21 cellular contexts compared by ENCODE assay signal in the genomic region with DNA sequence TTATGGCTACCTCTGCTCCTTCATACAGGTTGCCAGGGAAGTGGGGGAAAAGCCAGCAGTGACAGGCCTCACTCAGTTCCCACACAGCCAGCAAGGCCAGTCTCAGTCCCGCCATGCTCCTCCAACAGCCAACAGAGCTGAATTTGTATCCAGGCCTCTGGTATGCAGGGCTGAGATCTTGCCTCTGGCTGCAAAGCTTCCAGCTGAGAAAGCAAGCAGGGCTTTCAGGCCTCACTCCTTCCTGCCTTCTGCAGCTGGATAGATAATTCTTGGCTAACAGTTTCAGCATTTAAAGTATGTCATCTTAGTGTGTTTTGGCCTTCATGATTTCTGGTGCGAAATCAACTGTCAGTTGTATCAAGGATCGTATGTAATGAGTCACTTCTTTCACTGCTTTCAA.
DNase-seq lines count a peak whose midpoint lies in the region; ATAC-seq and TF ChIP-seq lines count a peak whose summit lies in the region.
"Had no signal": no experiment of that assay in that cellular context is flagged by ENCODE, and none has a peak within 500 bp of the region (broad histone marks: within the 10 kb centered on the region; RNA-seq: fewer than 3 reads in every experiment).

No MANE protein-coding gene starts in this region.

- POLR2A ChIA-PET in AG04449 (lab: Yijun Ruan, JAX), result no interaction called here

- H3K4me3 Mint-ChIP-seq in endodermal cell, result no peak overlapping the region
- H3K4me3 Mint-ChIP-seq: activated CD4-positive, alpha-beta T cell treated with anti-CD3 and anti-CD28 coated beads, Interleukin-2, amount 10 ng/mL, durations not matched to agents 24 days and 14 days; activated naive CD8-positive, alpha-beta T cell treated with anti-CD3 and anti-CD28 coated beads for 36 hours; activated T-helper 17 cell treated with anti-CD3 and anti-CD28 coated beads, Interleukin-2, amount 50 U/mL, for 72 hours had no signal

- peaks cover 66% of the 10 kb centered on the region for H3K9me3 Mint-ChIP-seq in endodermal cell
- H3K9me3 Mint-ChIP-seq: activated T-helper 17 cell treated with anti-CD3 and anti-CD28 coated beads, Interleukin-2, amount 50 U/mL, for 72 hours had no signal

- CTCF ChIA-PET in AG04449 (lab: Yijun Ruan, JAX), result no interaction called here

- 59% methylated on average over 3 of the region's 3 CpGs; no CpG with 5 or more reads in 1 of the 2 experiments for WGBS in endodermal cell (ENCODE audit: insufficient coverage in 1 of 2, insufficient read length in 1 of 2), 2 experiments

- no peak for ATAC-seq in GM19463 (IDR thresholded peaks at IDR 0.05; ENCODE audit: unreplicated experiment)
- ATAC-seq: activated T-helper 17 cell treated with anti-CD3 and anti-CD28 coated beads, Interleukin-2, amount 50 U/mL, for 72 hours; left lung had no signal

- peak; percentile 10 for DNase-seq in AG04449 (ENCODE audit: low read depth, low spot score)
- DNase-seq in NCI-H226, result peak; percentile 1
- peak; percentile 69 for DNase-seq in endodermal cell
- peak; percentile 72 for DNase-seq in iris pigment epithelial cell (ENCODE audit: low read depth)
- DNase-seq in activated CD4-positive, CD25-positive, alpha-beta regulatory T cell (lab: John Stamatoyannopoulos, UW), result no peak
- DNase-seq in HPDE6-E6E7 (ENCODE audit: extremely low spot score), result no peak
- DNase-seq in dermis blood vessel endothelial cell, result no peak
- DNase-seq: activated CD4-positive, alpha-beta T cell treated with anti-CD3 and anti-CD28 coated beads, Interleukin-2, amount 10 ng/mL, durations not matched to agents 24 days and 14 days; activated naive CD8-positive, alpha-beta T cell treated with anti-CD3 and anti-CD28 coated beads for 36 hours; left lung; NCI-H146; NCI-H69; nucleus accumbens; retina; stimulated activated CD4-positive, alpha-beta T cell treated with anti-CD3 and anti-CD28 coated beads, Interleukin-15, amount 100 ng/mL, for 24 hours; substantia nigra had no signal

- no peaks in the 10 kb centered on the region for H3K27me3 Mint-ChIP-seq in endodermal cell (ENCODE audit: insufficient read depth)
- H3K27me3 Mint-ChIP-seq: activated naive CD8-positive, alpha-beta T cell treated with anti-CD3 and anti-CD28 coated beads for 36 hours; activated T-helper 17 cell treated with anti-CD3 and anti-CD28 coated beads, Interleukin-2, amount 50 U/mL, for 72 hours had no signal

- H3K36me3 Mint-ChIP-seq in endodermal cell (ENCODE audit: low read depth), result no peaks in the 10 kb centered on the region

- no peaks in the 10 kb centered on the region for H3K36me3 ChIP-seq in endodermal cell (ENCODE audit: control insufficient read depth, insufficient read depth, low read length)
- H3K36me3 ChIP-seq: BLaER1 treated with 17β-estradiol and CSF1 and Interleukin-3, amounts not matched to agents 10 nM and 100 nM; left lung; vagina had no signal

- H3K27ac Mint-ChIP-seq in endodermal cell, result peak overlapping the region; percentile 50
- H3K27ac Mint-ChIP-seq: activated CD4-positive, alpha-beta T cell treated with anti-CD3 and anti-CD28 coated beads, Interleukin-2, amount 10 ng/mL, durations not matched to agents 24 days and 14 days; activated naive CD8-positive, alpha-beta T cell treated with anti-CD3 and anti-CD28 coated beads for 36 hours; activated T-helper 17 cell treated with anti-CD3 and anti-CD28 coated beads, Interleukin-2, amount 50 U/mL, for 72 hours had no signal

- no peaks in the 10 kb centered on the region for H3K4me1 ChIP-seq in endodermal cell (ENCODE audit: control insufficient read depth, insufficient read depth, low read length)
- H3K4me1 ChIP-seq: left lung, vagina had no signal

- H3K27ac ChIP-seq in endodermal cell (ENCODE audit: low read depth, low read length), result peak overlapping the region; percentile 72
- H3K27ac ChIP-seq: BLaER1 treated with 17β-estradiol and CSF1 and Interleukin-3, amounts not matched to agents 10 nM and 100 nM; HL-60; left lung; vagina had no signal

- H3K9me3 ChIP-seq in endodermal cell (ENCODE audit: control insufficient read depth, low read length), result no peaks in the 10 kb centered on the region
- H3K9me3 ChIP-seq: left lung, vagina had no signal

- H3K4me3 ChIP-seq in AG04449 (ENCODE audit: low read depth, low read length) (no peak overlapping the region), endodermal cell (ENCODE audit: low read length) (no peak overlapping the region)
- H3K4me3 ChIP-seq: BLaER1 treated with 17β-estradiol and CSF1 and Interleukin-3, amounts not matched to agents 10 nM and 100 nM; left lung; vagina had no signal

- H3K27me3 ChIP-seq in endodermal cell (ENCODE audit: control insufficient read depth, insufficient read depth, low read length, poor library complexity, severe bottlenecking), result no peaks in the 10 kb centered on the region
- H3K27me3 ChIP-seq: left lung, vagina had no signal

- H3K4me1 Mint-ChIP-seq in endodermal cell, result peaks cover 12% of the 10 kb centered on the region
- H3K4me1 Mint-ChIP-seq: activated naive CD8-positive, alpha-beta T cell treated with anti-CD3 and anti-CD28 coated beads for 36 hours; activated T-helper 17 cell treated with anti-CD3 and anti-CD28 coated beads, Interleukin-2, amount 50 U/mL, for 72 hours had no signal

- TF ChIP-seq CTCF in AG04449 (IDR thresholded peaks at IDR 0.05; ENCODE audit: insufficient read depth, low read length, missing control alignments) (no peak), endodermal cell (conservative IDR thresholded peaks at IDR 0.05) (no peak)

- H3K9ac ChIP-seq in endodermal cell (ENCODE audit: extremely low read depth, low read length, poor library complexity, severe bottlenecking), result no peak overlapping the region
- H3K9ac ChIP-seq: BLaER1 treated with 17β-estradiol and CSF1 and Interleukin-3, amounts not matched to agents 10 nM and 100 nM had no signal

Comparison
In these comparisons a context has a peak if more than half of its experiments do, and no peak if none do; other contexts are left out.
1. DNase-seq: peak in AG04449 (single experiment), NCI-H226 (single experiment), endodermal cell (single experiment) and iris pigment epithelial cell (single experiment); none in activated CD4-positive, CD25-positive, alpha-beta regulatory T cell (0 of 4), HPDE6-E6E7 (single experiment) and dermis blood vessel endothelial cell (single experiment).